ENCODE assay signal across 8 cellular contexts in the genomic region with DNA sequence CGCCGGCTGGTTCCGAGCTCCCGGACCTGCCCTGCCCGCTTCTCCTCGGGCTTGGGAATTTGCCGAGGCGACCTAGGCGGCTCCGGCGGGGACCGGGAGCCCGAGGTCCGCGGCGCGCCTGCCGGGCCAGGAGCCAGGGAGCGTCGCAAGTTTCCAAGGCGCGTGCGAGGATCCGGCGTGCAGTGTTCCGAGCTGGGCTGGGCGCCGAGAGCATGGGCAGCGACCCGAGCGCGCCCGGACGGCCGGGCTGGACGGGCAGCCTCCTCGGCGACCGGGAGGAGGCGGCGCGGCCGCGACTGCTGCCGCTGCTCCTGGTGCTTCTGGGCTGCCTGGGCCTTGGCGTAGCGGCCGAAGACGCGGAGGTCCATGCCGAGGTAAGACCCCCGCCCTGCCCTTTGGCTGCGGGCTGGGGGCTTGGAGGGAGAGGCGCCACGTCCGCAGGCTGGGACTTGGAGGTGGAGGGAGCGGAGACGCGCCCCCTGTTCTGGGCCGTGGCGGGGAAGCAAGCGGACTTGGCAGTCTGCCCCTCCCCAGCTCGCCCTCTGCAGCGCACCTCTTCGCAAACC. TPM values are rescaled to one million over a fixed set of nuclear protein-coding genes. Genes with fewer than 3 reads are reported as not detected.
DNase-seq lines count a peak whose midpoint lies in the region; ATAC-seq, FAIRE-seq and TF ChIP-seq lines count a peak whose summit lies in the region.

No MANE protein-coding gene starts in this region.

- peak overlapping the region; percentile 66 for H3K4me3 ChIP-seq in CD8-positive, alpha-beta memory T cell (ENCODE audit: low read length)
- H3K4me3 ChIP-seq in RWPE2 (ENCODE audit: severe bottlenecking) (peak overlapping the region; percentile 79), lower lobe of right lung (peak overlapping the region; percentile 81), tibial nerve (peak overlapping the region; percentile 49 to 93 (median 74))

- TF ChIP-seq EP300 in tibial nerve (IDR thresholded peaks at IDR 0.05), result no peak

- peak overlapping the region; percentile 42 to 83 (median 66) for H3K4me3 Mint-ChIP-seq in CD8-positive, alpha-beta memory T cell

- no peaks in the 10 kb centered on the region for H3K27me3 ChIP-seq in CD8-positive, alpha-beta memory T cell (ENCODE audit: insufficient read depth, low read length, poor library complexity, severe bottlenecking)
- H3K27me3 ChIP-seq in RWPE2 (ENCODE audit: insufficient read depth, poor library complexity, severe bottlenecking), result no peaks in the 10 kb centered on the region
- H3K27me3 ChIP-seq in lower lobe of right lung (ENCODE audit: low read depth), result no peaks in the 10 kb centered on the region
- no peaks in the 10 kb centered on the region for H3K27me3 ChIP-seq in tibial nerve

- TF ChIP-seq CTCF in RWPE2 (IDR thresholded peaks at IDR 0.05; ENCODE audit: poor library complexity, severe bottlenecking), result no peak
- TF ChIP-seq CTCF in lower lobe of right lung (IDR thresholded peaks at IDR 0.05), result no peak
- TF ChIP-seq CTCF in tibial nerve (IDR thresholded peaks at IDR 0.05), result peak in 1 of 5 experiments; percentile 24

- no peak overlapping the region for H3K27ac ChIP-seq in CD8-positive, alpha-beta memory T cell (ENCODE audit: low read depth, low read length)
- H3K27ac ChIP-seq in RWPE2 (ENCODE audit: poor library complexity, severe bottlenecking) (peak overlapping the region; percentile 10), lower lobe of right lung (peak overlapping the region; percentile 87), tibial nerve (peak overlapping the region; percentile 37 to 90 (median 81))

- WGBS in tibial nerve, 2 donors, result 0% methylated on average over 9 to 40 of the region's 65 CpGs

- peaks cover 10% of the 10 kb centered on the region for H3K4me1 ChIP-seq in CD8-positive, alpha-beta memory T cell (ENCODE audit: insufficient read depth, low read length)
- H3K4me1 ChIP-seq in RWPE2 (ENCODE audit: insufficient read depth, poor library complexity, severe bottlenecking) (peaks cover 11% of the 10 kb centered on the region), lower lobe of right lung (peaks cover 89% of the 10 kb centered on the region), tibial nerve (peaks cover 0 to 100% (median 43%) of the 10 kb centered on the region in 4 donors)

- no peaks in the 10 kb centered on the region for H3K9me3 ChIP-seq in CD8-positive, alpha-beta memory T cell (ENCODE audit: low read length)
- H3K9me3 ChIP-seq in RWPE2 (ENCODE audit: severe bottlenecking) (no peaks in the 10 kb centered on the region), lower lobe of right lung (no peaks in the 10 kb centered on the region), tibial nerve (no peaks in the 10 kb centered on the region)

- peaks cover 7 to 15% (median 9%) of the 10 kb centered on the region in 3 donors for H3K4me1 Mint-ChIP-seq in CD8-positive, alpha-beta memory T cell

- peaks cover 0 to 5% (median 0%) of the 10 kb centered on the region in 3 donors for H3K36me3 Mint-ChIP-seq in CD8-positive, alpha-beta memory T cell

- TF ChIP-seq POLR2A in H54 (IDR thresholded peaks at IDR 0.05; ENCODE audit: low read depth, low read length) (no peak), tibial nerve (IDR thresholded peaks at IDR 0.05) (no peak)

- ATAC-seq in RWPE2 (ENCODE audit: low read depth) (peak; percentile 18), lower lobe of right lung (peak; percentile 38 to 50)

- no peaks in the 10 kb centered on the region for H3K36me3 ChIP-seq in CD8-positive, alpha-beta memory T cell (ENCODE audit: insufficient read depth, low read length)
- H3K36me3 ChIP-seq in RWPE2 (ENCODE audit: low read depth) (no peaks in the 10 kb centered on the region), lower lobe of right lung (no peaks in the 10 kb centered on the region), tibial nerve (no peaks in the 10 kb centered on the region)

- no peak for DNase-seq in CD8-positive, alpha-beta memory T cell
- DNase-seq in H54 (ENCODE audit: insufficient read length, low spot score) (peak; percentile 58), RWPE2 (ENCODE audit: low spot score) (no peak), dermis blood vessel endothelial cell (peak; percentile 64), lower lobe of right lung (peak; percentile 69), tibial nerve (ENCODE audit: low spot score in 2 of 2) (no peak), NCI-H345 treated with DMSO at 0.1 percent for 48 hours (lab: John Stamatoyannopoulos, UW; ENCODE audit: unreplicated experiment) (no peak), NCI-H510A treated with DMSO at 0.1 percent for 48 hours (lab: John Stamatoyannopoulos, UW) (no peak)

- POLR2A ChIA-PET in CD8-positive, alpha-beta memory T cell (lab: Charles Lee), result interaction anchor here (0.9 kb wide), 1 partner anchor 103 kb away, joined by 10 read pairs; a partner anchor contains a TSS

- peaks cover 0 to 6% of the 10 kb centered on the region in 2 donors for H3K27me3 Mint-ChIP-seq in CD8-positive, alpha-beta memory T cell

- H3K27ac Mint-ChIP-seq in CD8-positive, alpha-beta memory T cell, result no peak overlapping the region

- H3K9me3 Mint-ChIP-seq in CD8-positive, alpha-beta memory T cell, result no peaks in the 10 kb centered on the region

- FAIRE-seq in H54 (lab: Jason Lieb, UNC), result no peak

- intact Hi-C loops in lower lobe of right lung (cut with DNase I), result loop anchor here (10.0 kb wide), 1 partner anchor 99 kb away; a partner anchor contains a TSS

- CTCF ChIA-PET in CD8-positive, alpha-beta memory T cell (lab: Charles Lee), result interaction anchor here (1.2 to 3.1 kb wide), 2 partner anchors 101 to 281 kb away, joined by 4 to 12 read pairs; no protein-coding TSS in a partner anchor

RNA-seq across cellular contexts. Expression of a gene that starts 0.7 kb away (rescaled TPM):
- total RNA-seq in CD8-positive, alpha-beta memory T cell, result 1 to 10 TPM in 1 of 2 experiments, under 1 TPM in 1; 0.97 to 1.1 TPM
- polyA plus RNA-seq in CD8-positive, alpha-beta memory T cell, result 0.16 TPM
- total RNA-seq in dermis blood vessel endothelial cell (24.2 and 32.3 TPM in 2 replicates), lower lobe of right lung (21.5 TPM), tibial nerve (10 to 100 TPM; 11.4 to 32.9 (median 28.4) TPM)

RNA-seq across cellular contexts. Expression of a gene that starts 25.0 kb away (rescaled TPM):
- total RNA-seq in CD8-positive, alpha-beta memory T cell, result 10 to 100 TPM; 66.6 to 68.5 TPM
- polyA plus RNA-seq in CD8-positive, alpha-beta memory T cell, result 68.1 TPM
- total RNA-seq in dermis blood vessel endothelial cell (57.3 and 128 TPM in 2 replicates), lower lobe of right lung (39.9 TPM), tibial nerve (10 to 100 TPM; 23.1 to 80.4 (median 31.6) TPM)

RNA-seq across cellular contexts. Expression of a gene that starts 25.8 kb away (rescaled TPM):
- 10 to 100 TPM; 11.9 to 12.8 TPM for total RNA-seq in CD8-positive, alpha-beta memory T cell
- 18.5 TPM for polyA plus RNA-seq in CD8-positive, alpha-beta memory T cell
- total RNA-seq in dermis blood vessel endothelial cell (3.4 and 6.0 TPM in 2 replicates), lower lobe of right lung (11.0 TPM), tibial nerve (10 to 100 TPM in 1 of 4 donors, 1 to 10 TPM in 3; 7.5 to 11.6 (median 9.1) TPM)

RNA-seq across cellular contexts. Expression of a gene that starts 55.3 kb away (rescaled TPM):
- total RNA-seq in CD8-positive, alpha-beta memory T cell, result not detected
- polyA plus RNA-seq in CD8-positive, alpha-beta memory T cell, result not detected
- total RNA-seq in dermis blood vessel endothelial cell (not detected in 2 replicates), lower lobe of right lung (0.35 TPM), tibial nerve (not detected)

Comparison
In these comparisons a context has a peak if more than half of its experiments do, and no peak if none do; other contexts are left out.
1. DNase-seq: peak in H54 (single experiment), dermis blood vessel endothelial cell (single experiment) and lower lobe of right lung (single experiment); none in CD8-positive, alpha-beta memory T cell (0 of 5), RWPE2 (single experiment), tibial nerve (0 of 2), NCI-H345 treated with DMSO at 0.1 percent for 48 hours (single experiment) and NCI-H510A treated with DMSO at 0.1 percent for 48 hours (single experiment).
2. RNA of a gene that starts 0.7 kb away (total RNA-seq): 24.2 to 32.3 TPM in dermis blood vessel endothelial cell, 11.4 to 32.9 TPM in tibial nerve and 21.5 TPM in lower lobe of right lung (single experiment); 0.97 to 1.1 TPM in CD8-positive, alpha-beta memory T cell; every median in the first group is over 4 times any median in the second.
3. Peak in every context shown above with its lines, with median percentiles within 50 percentile points of each other: H3K4me3 ChIP-seq.